Comparison of ENCODE assay signal across 8 cellular contexts in the genomic region with DNA sequence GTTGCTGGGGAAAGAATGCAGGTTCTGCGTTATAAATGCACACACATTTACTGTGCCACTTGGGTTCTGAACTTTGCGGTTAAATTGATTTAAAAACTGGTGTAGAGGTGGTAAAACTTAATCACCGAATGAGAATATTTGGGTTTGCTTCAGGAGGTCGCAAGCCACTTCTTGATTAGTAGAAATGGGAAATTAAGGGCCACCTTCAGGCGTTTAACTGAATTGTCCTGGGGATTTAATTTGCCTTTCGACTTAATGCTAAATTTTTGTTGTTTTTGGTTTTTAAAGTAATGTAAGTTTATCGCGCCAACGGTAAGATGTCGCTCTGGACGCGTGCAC. TPM values are rescaled to one million over a fixed set of nuclear protein-coding genes. Genes with fewer than 3 reads are reported as not detected.
DNase-seq lines count a peak whose midpoint lies in the region; ATAC-seq and TF ChIP-seq lines count a peak whose summit lies in the region.

No MANE protein-coding gene starts in this region.

- WGBS in esophagus squamous epithelium, 2 donors, result 29 to 30% methylated on average over 6 to 12 of the region's 12 CpGs

- no peaks in the 10 kb centered on the region for H3K9me3 ChIP-seq in Peyer's patch
- H3K9me3 ChIP-seq in esophagus squamous epithelium, result no peaks in the 10 kb centered on the region

- intact Hi-C loops in esophagus squamous epithelium (cut with DNase I), result no loop called here

- no peak for ATAC-seq in GM19467 (IDR thresholded peaks at IDR 0.05; ENCODE audit: unreplicated experiment)

- TF ChIP-seq CTCF in GM06990 (IDR thresholded peaks at IDR 0.05; ENCODE audit: insufficient read depth, low read length, poor library complexity, severe bottlenecking) (no peak), Peyer's patch (IDR thresholded peaks at IDR 0.05) (peak in 4 of 6 experiments; percentile 3 to 27 (median 13)), esophagus squamous epithelium (IDR thresholded peaks at IDR 0.05) (peak in 2 of 6 experiments; percentile 17 to 21)

- TF ChIP-seq POLR2A in Peyer's patch (IDR thresholded peaks at IDR 0.05), result no peak
- TF ChIP-seq POLR2A in esophagus squamous epithelium (IDR thresholded peaks at IDR 0.05), result no peak

- H3K27ac ChIP-seq in Peyer's patch (peak overlapping the region in 1 of 4 donors; percentile 78), esophagus squamous epithelium (peak overlapping the region in 2 of 4 donors; percentile 63 to 90), rectal smooth muscle tissue (ENCODE audit: low read depth, low read length) (no peak overlapping the region)

- H3K4me3 ChIP-seq in GM06990 (replicated peaks; ENCODE audit: low read depth, low read length), result peak overlapping the region; percentile 54
- H3K4me3 ChIP-seq in Peyer's patch, result peak overlapping the region; percentile 40 to 71 (median 53)
- H3K4me3 ChIP-seq in esophagus squamous epithelium, result peak overlapping the region; percentile 48 to 74 (median 61)
- H3K4me3 ChIP-seq in rectal smooth muscle tissue (ENCODE audit: low read length), result peak overlapping the region; percentile 60

- no peaks in the 10 kb centered on the region for H3K36me3 ChIP-seq in GM06990 (ENCODE audit: control insufficient read depth, insufficient read depth, low read length)
- no peaks in the 10 kb centered on the region for H3K36me3 ChIP-seq in Peyer's patch
- no peaks in the 10 kb centered on the region for H3K36me3 ChIP-seq in esophagus squamous epithelium
- no peaks in the 10 kb centered on the region for H3K36me3 ChIP-seq in rectal smooth muscle tissue (ENCODE audit: control insufficient read depth, insufficient read depth, low read length)

- H3K4me1 ChIP-seq in Peyer's patch, result peaks cover 0 to 10% (median 6%) of the 10 kb centered on the region in 4 donors
- peaks cover 4 to 38% (median 14%) of the 10 kb centered on the region in 3 donors for H3K4me1 ChIP-seq in esophagus squamous epithelium
- peaks cover 8% of the 10 kb centered on the region for H3K4me1 ChIP-seq in rectal smooth muscle tissue (ENCODE audit: control insufficient read depth, insufficient read depth, low read length)

- H3K27me3 ChIP-seq in GM06990 (replicated peaks; ENCODE audit: control insufficient read depth, insufficient read depth, low read length) (no peaks in the 10 kb centered on the region; the same call in 1 of the 2 replicates), Peyer's patch (no peaks in the 10 kb centered on the region), esophagus squamous epithelium (peaks cover 0 to 21% (median 0%) of the 10 kb centered on the region in 4 donors), rectal smooth muscle tissue (ENCODE audit: control insufficient read depth, insufficient read depth, low read length) (no peaks in the 10 kb centered on the region)

- H3K9ac ChIP-seq in rectal smooth muscle tissue (ENCODE audit: low read length), result no peak overlapping the region

- DNase-seq in GM06990 (ENCODE audit: extremely low read depth, insufficient read length) (no peak), Peyer's patch (no peak), esophagus squamous epithelium (lab: John Stamatoyannopoulos, UW) (no peak), NCI-H187 treated with DMSO at 0.1 percent for 48 hours (lab: John Stamatoyannopoulos, UW) (no peak), NCI-H2107 (lab: John Stamatoyannopoulos, UW) (no peak), CD1c-positive myeloid dendritic cell (ENCODE audit: extremely low spot score) (no peak)

RNA-seq across cellular contexts. Expression of gene NCR3LG1, which starts 0.5 kb away (rescaled TPM):
- total RNA-seq in Peyer's patch, result 10 to 100 TPM in 3 of 4 donors, 1 to 10 TPM in 1; 3.3 to 25.7 (median 15.0) TPM
- total RNA-seq in esophagus squamous epithelium, result 1 to 10 TPM; 1.5 to 6.1 (median 2.9) TPM

RNA-seq across cellular contexts. Expression of gene KCNJ11, which starts 37.3 kb away (rescaled TPM):
- total RNA-seq in Peyer's patch (1 to 10 TPM in 3 of 4 donors, not detected in 1; 1.7 to 6.0 (median 3.2) TPM), esophagus squamous epithelium (1 to 10 TPM; 1.0 to 1.6 (median 1.3) TPM)
